ENCODE assay signal across 20 cellular contexts in genomic region chr7:100572949-100573675, GRCh38. TPM values are rescaled to one million over a fixed set of nuclear protein-coding genes. Genes with fewer than 3 reads are reported as not detected.
DNase-seq lines count a peak whose midpoint lies in the region; ATAC-seq, FAIRE-seq and TF ChIP-seq lines count a peak whose summit lies in the region.
"Had no signal": no experiment of that assay in that cellular context is flagged by ENCODE, and none has a peak within 500 bp of the region (broad histone marks: within the 10 kb centered on the region; RNA-seq: fewer than 3 reads in every experiment).

No MANE protein-coding gene starts in this region.

- peak overlapping the region; percentile 61 for H3K9ac ChIP-seq in NT2/D1 (ENCODE audit: insufficient read length, low read depth)
- peak overlapping the region; percentile 77; the same call in 1 of the 2 replicates for H3K9ac ChIP-seq in HepG2 (ENCODE audit: insufficient read depth, low read depth, low read length)

- peak overlapping the region; percentile 50 for H3K27ac Mint-ChIP-seq in activated T-cell treated with anti-CD3 and anti-CD28 coated beads, Interleukin-2, amount 50 U/mL, for 24 hours
- no peak overlapping the region for H3K27ac Mint-ChIP-seq in stimulated activated memory B cell treated with anti-CD40 and anti-IgM and Interleukin-4, amounts not matched to agents 10 μg/mL and 1 μg/mL and 100 μg/mL, for 72 hours
- H3K27ac Mint-ChIP-seq in T-cell, result no peak overlapping the region
- H3K27ac Mint-ChIP-seq: B cell had no signal

- H3K9me3 Mint-ChIP-seq in activated T-cell treated with anti-CD3 and anti-CD28 coated beads, Interleukin-2, amount 50 U/mL, for 24 hours, result no peaks in the 10 kb centered on the region
- H3K9me3 Mint-ChIP-seq in stimulated activated memory B cell treated with anti-CD40 and anti-IgM and Interleukin-4, amounts not matched to agents 10 μg/mL and 1 μg/mL and 100 μg/mL, for 72 hours, result no peaks in the 10 kb centered on the region
- no peaks in the 10 kb centered on the region for H3K9me3 Mint-ChIP-seq in T-cell
- H3K9me3 Mint-ChIP-seq: CD4-positive, CD25-positive, alpha-beta regulatory T cell had no signal

- no peaks in the 10 kb centered on the region for H4K20me1 ChIP-seq in HepG2 (ENCODE audit: insufficient read depth, low read length)

- peak overlapping the region; percentile 78; the same call in 1 of the 2 replicates for H3K4me2 ChIP-seq in HepG2 (ENCODE audit: low read depth, low read length)

- no peaks in the 10 kb centered on the region for H3K27me3 Mint-ChIP-seq in activated T-cell treated with anti-CD3 and anti-CD28 coated beads, Interleukin-2, amount 50 U/mL, for 24 hours
- H3K27me3 Mint-ChIP-seq in stimulated activated memory B cell treated with anti-CD40 and anti-IgM and Interleukin-4, amounts not matched to agents 10 μg/mL and 1 μg/mL and 100 μg/mL, for 72 hours, result no peaks in the 10 kb centered on the region
- H3K27me3 Mint-ChIP-seq in T-cell, result no peaks in the 10 kb centered on the region
- H3K27me3 Mint-ChIP-seq: B cell had no signal

- H2AFZ ChIP-seq in HepG2 (ENCODE audit: low read length), result no peak overlapping the region

- H3K4me3 ChIP-seq in NT2/D1 (ENCODE audit: insufficient read length, low read depth) (no peak overlapping the region), HepG2 (replicated peaks in 1 of 3; ENCODE audit: insufficient read depth in 1 of 3, low read depth in 2 of 3, low read length in 3 of 3) (no peak overlapping the region; a peak in 1 of 6 replicates)

- in situ Hi-C loops in HepG2 (cut with HindIII; ENCODE audit: extremely low pct_ligation_motif_present, low pct_unique_long_range_greater_than_20kb), result no loop called here

- intact Hi-C loops in HepG2 (cut with micrococcal nuclease; ENCODE audit: unreplicated experiment), result no loop called here

- H3K4me1 Mint-ChIP-seq in activated T-cell treated with anti-CD3 and anti-CD28 coated beads, Interleukin-2, amount 50 U/mL, for 24 hours (ENCODE audit: low read depth), result peaks cover 35% of the 10 kb centered on the region
- peaks cover 34% of the 10 kb centered on the region for H3K4me1 Mint-ChIP-seq in stimulated activated memory B cell treated with anti-CD40 and anti-IgM and Interleukin-4, amounts not matched to agents 10 μg/mL and 1 μg/mL and 100 μg/mL, for 72 hours
- peaks cover 25 to 32% (median 32%) of the 10 kb centered on the region in 3 donors for H3K4me1 Mint-ChIP-seq in T-cell

- ATAC-seq in HepG2 (peak; percentile 2), HG02642 (IDR thresholded peaks at IDR 0.05; ENCODE audit: poor library complexity, unreplicated experiment) (no peak), HG03139 (IDR thresholded peaks at IDR 0.05; ENCODE audit: unreplicated experiment) (no peak), T-cell (replicated peaks in 1 of 4) (no peak)
- ATAC-seq in stimulated activated memory B cell treated with anti-CD40 and anti-IgM and Interleukin-4, amounts not matched to agents 10 μg/mL and 1 μg/mL and 100 μg/mL, for 72 hours, result peak; percentile 1
- ATAC-seq: PC-3 had no signal

- H3K4me3 Mint-ChIP-seq in activated T-cell treated with anti-CD3 and anti-CD28 coated beads, Interleukin-2, amount 50 U/mL, for 24 hours, result no peak overlapping the region
- no peak overlapping the region for H3K4me3 Mint-ChIP-seq in stimulated activated memory B cell treated with anti-CD40 and anti-IgM and Interleukin-4, amounts not matched to agents 10 μg/mL and 1 μg/mL and 100 μg/mL, for 72 hours
- no peak overlapping the region for H3K4me3 Mint-ChIP-seq in T-cell
- H3K4me3 Mint-ChIP-seq: B cell had no signal

- H3K27me3 ChIP-seq in NT2/D1 (ENCODE audit: insufficient read depth, insufficient read length), result no peaks in the 10 kb centered on the region
- no peaks in the 10 kb centered on the region for H3K27me3 ChIP-seq in HepG2 (ENCODE audit: control insufficient read depth in 1 of 2, insufficient read depth in 2 of 2, low read length in 2 of 2)

- TF ChIP-seq EP300 in HepG2 (IDR thresholded peaks at IDR 0.05; ENCODE audit: low read depth in 2 of 2, low read length in 2 of 2), result no peak
- no peak for TF ChIP-seq EP300 in HepG2 (CRISPR knock-in tag; IDR thresholded peaks at IDR 0.05; ENCODE audit: borderline replicate concordance)

- CTCF ChIA-PET in HepG2 (lab: Yijun Ruan, JAX; ENCODE audit: low intra/inter-chr PET ratio, low total read pairs) (interaction anchor here (1.3 kb wide), 1 partner anchor 15 kb away, joined by 4 read pairs; no protein-coding TSS in a partner anchor), T-cell (lab: Charles Lee) (no interaction called here)

- no peaks in the 10 kb centered on the region for H3K79me2 ChIP-seq in HepG2 (ENCODE audit: insufficient read depth, low read length)

- no TSS peak for BruUV-seq in HepG2 (replicated peaks; lab: Mats Ljungman, UMichigan)

- 87% methylated on average over 5 of the region's 30 CpGs for WGBS in HepG2 (ENCODE audit: low lambda C conversion rate)

- peaks cover 35% of the 10 kb centered on the region for H3K36me3 Mint-ChIP-seq in activated T-cell treated with anti-CD3 and anti-CD28 coated beads, Interleukin-2, amount 50 U/mL, for 24 hours (ENCODE audit: low read depth)
- H3K36me3 Mint-ChIP-seq in stimulated activated memory B cell treated with anti-CD40 and anti-IgM and Interleukin-4, amounts not matched to agents 10 μg/mL and 1 μg/mL and 100 μg/mL, for 72 hours, result peaks cover 47% of the 10 kb centered on the region
- H3K36me3 Mint-ChIP-seq in T-cell, result peaks cover 21% of the 10 kb centered on the region

- no peak overlapping the region for H3K27ac ChIP-seq in HepG2 (ENCODE audit: extremely low read length, insufficient read depth, low read length)

- TF ChIP-seq RAD21 in HepG2 (CRISPR knock-in tag; IDR thresholded peaks at IDR 0.05), result peak; percentile 8; the same call in 1 of the 2 replicates

- FAIRE-seq in HepG2 (lab: Jason Lieb, UNC), result no peak
- FAIRE-seq: GM12892, H54 had no signal

- peak in 1 of 2 experiments; percentile 39; a peak in 1 of 4 replicates for TF ChIP-seq POLR2A in HepG2 (IDR thresholded peaks at IDR 0.05; ENCODE audit: insufficient read depth in 1 of 2, low read depth in 2 of 2, low read length in 2 of 2)

- DNase-seq in activated T-cell treated with anti-CD3 and anti-CD28 coated beads, Interleukin-2, amount 50 U/mL, for 24 hours, result no peak
- DNase-seq in activated T-cell treated with anti-CD3 and anti-CD28 coated beads, Interleukin-2, amount 50 U/mL, for 48 hours, result no peak
- DNase-seq in NT2/D1 (ENCODE audit: low read depth, low spot score), result no peak
- no peak for DNase-seq in HepG2 (ENCODE audit: low spot score)
- DNase-seq in T-cell, result no peak
- DNase-seq: CD4-positive, CD25-positive, alpha-beta regulatory T cell; COR-L47; DMS153; GF-D8; KBM-7; NCI-H1105 treated with DMSO at 0.1 percent for 48 hours; NCI-H1694 treated with DMSO at 0.1 percent for 48 hours; PC-3 had no signal

- H3K36me3 ChIP-seq in NT2/D1 (ENCODE audit: insufficient read depth, insufficient read length, low read length), result peaks cover 46% of the 10 kb centered on the region
- H3K36me3 ChIP-seq in HepG2 (replicated peaks in 1 of 2; ENCODE audit: control insufficient read depth in 1 of 2, insufficient read depth in 2 of 2, low read length in 2 of 2), result peaks cover 5 to 14% of the 10 kb centered on the region in 2 experiments; a peak in 1 of 5 replicates

- H3K9me3 ChIP-seq in NT2/D1 (ENCODE audit: insufficient read depth, low read length) (no peaks in the 10 kb centered on the region), HepG2 (ENCODE audit: low read length) (no peaks in the 10 kb centered on the region)

- POLR2A ChIA-PET in HepG2 (lab: Yijun Ruan, JAX) (interaction anchor here (0.8 to 3.3 kb wide), 3 partner anchors 8 to 83 kb away, joined by 3 to 73 read pairs (median 8); partner anchors contain the start of genes FBXO24 and LRCH4), T-cell (lab: Charles Lee) (no interaction called here)

- no peak for TF ChIP-seq CTCF in HepG2 (CRISPR knock-in tag; IDR thresholded peaks at IDR 0.05)

- H3K4me1 ChIP-seq in NT2/D1 (ENCODE audit: insufficient read depth, insufficient read length) (peaks cover 21% of the 10 kb centered on the region), HepG2 (ENCODE audit: insufficient read depth, low read length) (peaks cover 51% of the 10 kb centered on the region)

RNA-seq across cellular contexts. Expression of gene SAP25, which starts 0.6 kb away (rescaled TPM):
- total RNA-seq in HepG2 (2016; rRNA removed; fragmentation: Illumina TruSeq; extraction: Trizol) (0.15 TPM in 1 of 2 replicates, not detected in the other), T-cell (100 to 1,000 TPM in 3 of 5 donors, 10 to 100 TPM in 2; 61.2 to 129 (median 107) TPM)
- not detected in 2 replicates for total RNA-seq in HepG2 (2016; cell fraction: cytosol; rRNA removed; fragmentation: Illumina TruSeq; extraction: Trizol; ENCODE audit: low read depth)
- total RNA-seq in HepG2 (2016; cell fraction: insoluble cytoplasmic fraction; rRNA removed; fragmentation: Illumina TruSeq; extraction: Trizol), result not detected in 2 replicates
- not detected in 2 replicates for total RNA-seq in HepG2 (2016; cell fraction: membrane; rRNA removed; fragmentation: Illumina TruSeq; extraction: Trizol)
- total RNA-seq in HepG2 (2016; cell fraction: nucleus; rRNA removed; fragmentation: Illumina TruSeq; extraction: Trizol), result not detected in 2 replicates
- 0.20 TPM in 2 replicates for polyA plus RNA-seq in HepG2 (2011; rRNA removed)
- polyA plus RNA-seq in HepG2 (2011; cell fraction: cytosol; rRNA removed), result 0.13 TPM in 1 of 2 replicates, not detected in the other
- 2.5 and 2.6 TPM in 2 replicates for polyA plus RNA-seq in HepG2 (2011; cell fraction: nucleus; rRNA removed)
- 0.70 and 1.9 TPM in 2 replicates for polyA plus RNA-seq in HepG2 (2012)
- 0.32 and 0.41 TPM in 2 replicates for polyA plus RNA-seq in HepG2 (2016; cell fraction: cytosol; fragmentation: Illumina TruSeq; extraction: Trizol; ENCODE audit: low read depth)
- not detected in 2 replicates for polyA plus RNA-seq in HepG2 (2016; cell fraction: insoluble cytoplasmic fraction; fragmentation: Illumina TruSeq; extraction: Trizol; ENCODE audit: low read depth)
- not detected in 2 replicates for polyA plus RNA-seq in HepG2 (2016; cell fraction: membrane; fragmentation: Illumina TruSeq; extraction: Trizol; ENCODE audit: low read depth)
- not detected in 2 replicates for polyA plus RNA-seq in HepG2 (2016; cell fraction: nucleus; fragmentation: Illumina TruSeq; extraction: Trizol; ENCODE audit: insufficient read depth, low read depth)
- not detected in 2 replicates for polyA minus RNA-seq in HepG2 (2011; rRNA and poly(A)+ RNA removed; ENCODE audit: low replicate concordance)
- polyA minus RNA-seq in HepG2 (2011; cell fraction: cytosol; rRNA and poly(A)+ RNA removed), result not detected in 2 replicates
- polyA minus RNA-seq in HepG2 (2011; cell fraction: nucleus; rRNA and poly(A)+ RNA removed), result not detected in 2 replicates

RNA-seq across cellular contexts. Expression of gene LRCH4, which starts 12.8 kb away (rescaled TPM):
- total RNA-seq in HepG2 (2016; rRNA removed; fragmentation: Illumina TruSeq; extraction: Trizol), result 2.9 and 7.0 TPM in 2 replicates
- 10.0 and 10.9 TPM in 2 replicates for total RNA-seq in HepG2 (2016; cell fraction: cytosol; rRNA removed; fragmentation: Illumina TruSeq; extraction: Trizol; ENCODE audit: low read depth)
- 3.0 and 6.9 TPM in 2 replicates for total RNA-seq in HepG2 (2016; cell fraction: insoluble cytoplasmic fraction; rRNA removed; fragmentation: Illumina TruSeq; extraction: Trizol)
- total RNA-seq in HepG2 (2016; cell fraction: membrane; rRNA removed; fragmentation: Illumina TruSeq; extraction: Trizol), result 2.9 and 3.8 TPM in 2 replicates
- total RNA-seq in HepG2 (2016; cell fraction: nucleus; rRNA removed; fragmentation: Illumina TruSeq; extraction: Trizol), result 9.9 and 11.5 TPM in 2 replicates
- 9.3 and 11.1 TPM in 2 replicates for polyA plus RNA-seq in HepG2 (2011; rRNA removed)
- 1.9 and 2.9 TPM in 2 replicates for polyA plus RNA-seq in HepG2 (2011; cell fraction: cytosol; rRNA removed)
- 106 and 117 TPM in 2 replicates for polyA plus RNA-seq in HepG2 (2011; cell fraction: nucleus; rRNA removed)
- 10.1 and 13.5 TPM in 2 replicates for polyA plus RNA-seq in HepG2 (2012)
- 1.1 and 1.2 TPM in 2 replicates for polyA plus RNA-seq in HepG2 (2016; cell fraction: cytosol; fragmentation: Illumina TruSeq; extraction: Trizol; ENCODE audit: low read depth)
- 5.9 and 7.3 TPM in 2 replicates for polyA plus RNA-seq in HepG2 (2016; cell fraction: insoluble cytoplasmic fraction; fragmentation: Illumina TruSeq; extraction: Trizol; ENCODE audit: low read depth)
- 1.5 and 2.1 TPM in 2 replicates for polyA plus RNA-seq in HepG2 (2016; cell fraction: membrane; fragmentation: Illumina TruSeq; extraction: Trizol; ENCODE audit: low read depth)
- 38.5 and 39.0 TPM in 2 replicates for polyA plus RNA-seq in HepG2 (2016; cell fraction: nucleus; fragmentation: Illumina TruSeq; extraction: Trizol; ENCODE audit: insufficient read depth, low read depth)
- polyA minus RNA-seq in HepG2 (2011; rRNA and poly(A)+ RNA removed; ENCODE audit: low replicate concordance), result 11.4 and 13.8 TPM in 2 replicates
- 8.0 and 17.6 TPM in 2 replicates for polyA minus RNA-seq in HepG2 (2011; cell fraction: cytosol; rRNA and poly(A)+ RNA removed)
- 25.9 and 27.4 TPM in 2 replicates for polyA minus RNA-seq in HepG2 (2011; cell fraction: nucleus; rRNA and poly(A)+ RNA removed)
- 100 to 1,000 TPM; 328 to 377 (median 362) TPM for total RNA-seq in T-cell

RNA-seq across cellular contexts. Expression of gene FBXO24, which starts 13.0 kb away (rescaled TPM):
- total RNA-seq in HepG2 (2016; rRNA removed; fragmentation: Illumina TruSeq; extraction: Trizol) (0.13 and 0.20 TPM in 2 replicates), T-cell (1 to 10 TPM in 3 of 5 donors, under 1 TPM in 2; 0.70 to 1.7 (median 1.3) TPM)
- total RNA-seq in HepG2 (2016; cell fraction: cytosol; rRNA removed; fragmentation: Illumina TruSeq; extraction: Trizol; ENCODE audit: low read depth), result 0.18 and 0.61 TPM in 2 replicates
- total RNA-seq in HepG2 (2016; cell fraction: insoluble cytoplasmic fraction; rRNA removed; fragmentation: Illumina TruSeq; extraction: Trizol), result 0.24 TPM in 1 of 2 replicates, not detected in the other
- 0.12 and 0.21 TPM in 2 replicates for total RNA-seq in HepG2 (2016; cell fraction: membrane; rRNA removed; fragmentation: Illumina TruSeq; extraction: Trizol)
- 0.56 TPM in 1 of 2 replicates, not detected in the other for total RNA-seq in HepG2 (2016; cell fraction: nucleus; rRNA removed; fragmentation: Illumina TruSeq; extraction: Trizol)
- 0.31 and 0.55 TPM in 2 replicates for polyA plus RNA-seq in HepG2 (2011; rRNA removed)
- polyA plus RNA-seq in HepG2 (2011; cell fraction: cytosol; rRNA removed), result 0.31 and 0.32 TPM in 2 replicates
- 2.0 and 2.1 TPM in 2 replicates for polyA plus RNA-seq in HepG2 (2011; cell fraction: nucleus; rRNA removed)
- polyA plus RNA-seq in HepG2 (2012), result 0.15 and 0.31 TPM in 2 replicates
- 0.08 and 0.10 TPM in 2 replicates for polyA plus RNA-seq in HepG2 (2016; cell fraction: cytosol; fragmentation: Illumina TruSeq; extraction: Trizol; ENCODE audit: low read depth)
- 0.21 and 0.26 TPM in 2 replicates for polyA plus RNA-seq in HepG2 (2016; cell fraction: insoluble cytoplasmic fraction; fragmentation: Illumina TruSeq; extraction: Trizol; ENCODE audit: low read depth)
- polyA plus RNA-seq in HepG2 (2016; cell fraction: membrane; fragmentation: Illumina TruSeq; extraction: Trizol; ENCODE audit: low read depth), result 0.14 and 0.22 TPM in 2 replicates
- 0.38 and 0.51 TPM in 2 replicates for polyA plus RNA-seq in HepG2 (2016; cell fraction: nucleus; fragmentation: Illumina TruSeq; extraction: Trizol; ENCODE audit: insufficient read depth, low read depth)
- 0.80 and 0.94 TPM in 2 replicates for polyA minus RNA-seq in HepG2 (2011; rRNA and poly(A)+ RNA removed; ENCODE audit: low replicate concordance)
- not detected in 2 replicates for polyA minus RNA-seq in HepG2 (2011; cell fraction: cytosol; rRNA and poly(A)+ RNA removed)
- 0.26 and 0.50 TPM in 2 replicates for polyA minus RNA-seq in HepG2 (2011; cell fraction: nucleus; rRNA and poly(A)+ RNA removed)
- total RNA-seq: A172; CD4-positive, CD25-positive, alpha-beta regulatory T cell had no signal

RNA-seq across cellular contexts. Expression of gene PCOLCE, which starts 29.1 kb away (rescaled TPM):
- total RNA-seq in HepG2 (2016; rRNA removed; fragmentation: Illumina TruSeq; extraction: Trizol) (3.9 and 16.0 TPM in 2 replicates), T-cell (10 to 100 TPM in 3 of 5 donors, 1 to 10 TPM in 2; 5.4 to 14.0 (median 10.5) TPM)
- total RNA-seq in HepG2 (2016; cell fraction: cytosol; rRNA removed; fragmentation: Illumina TruSeq; extraction: Trizol; ENCODE audit: low read depth), result 2.1 and 2.3 TPM in 2 replicates
- 3.3 and 18.3 TPM in 2 replicates for total RNA-seq in HepG2 (2016; cell fraction: insoluble cytoplasmic fraction; rRNA removed; fragmentation: Illumina TruSeq; extraction: Trizol)
- total RNA-seq in HepG2 (2016; cell fraction: membrane; rRNA removed; fragmentation: Illumina TruSeq; extraction: Trizol), result 1.9 and 2.0 TPM in 2 replicates
- total RNA-seq in HepG2 (2016; cell fraction: nucleus; rRNA removed; fragmentation: Illumina TruSeq; extraction: Trizol), result 20.4 and 23.8 TPM in 2 replicates
- polyA plus RNA-seq in HepG2 (2011; rRNA removed), result 5.3 and 6.9 TPM in 2 replicates
- polyA plus RNA-seq in HepG2 (2011; cell fraction: cytosol; rRNA removed), result 3.1 and 3.4 TPM in 2 replicates
- polyA plus RNA-seq in HepG2 (2011; cell fraction: nucleus; rRNA removed), result 62.1 and 64.1 TPM in 2 replicates
- polyA plus RNA-seq in HepG2 (2012), result 15.6 and 28.9 TPM in 2 replicates
- 3.5 and 3.8 TPM in 2 replicates for polyA plus RNA-seq in HepG2 (2016; cell fraction: cytosol; fragmentation: Illumina TruSeq; extraction: Trizol; ENCODE audit: low read depth)
- 6.3 and 9.1 TPM in 2 replicates for polyA plus RNA-seq in HepG2 (2016; cell fraction: insoluble cytoplasmic fraction; fragmentation: Illumina TruSeq; extraction: Trizol; ENCODE audit: low read depth)
- 3.4 and 3.6 TPM in 2 replicates for polyA plus RNA-seq in HepG2 (2016; cell fraction: membrane; fragmentation: Illumina TruSeq; extraction: Trizol; ENCODE audit: low read depth)
- polyA plus RNA-seq in HepG2 (2016; cell fraction: nucleus; fragmentation: Illumina TruSeq; extraction: Trizol; ENCODE audit: insufficient read depth, low read depth), result 81.2 and 84.3 TPM in 2 replicates
- polyA minus RNA-seq in HepG2 (2011; rRNA and poly(A)+ RNA removed; ENCODE audit: low replicate concordance), result 1.7 and 2.2 TPM in 2 replicates
- polyA minus RNA-seq in HepG2 (2011; cell fraction: cytosol; rRNA and poly(A)+ RNA removed), result 3.4 and 4.9 TPM in 2 replicates
- 7.1 and 9.0 TPM in 2 replicates for polyA minus RNA-seq in HepG2 (2011; cell fraction: nucleus; rRNA and poly(A)+ RNA removed)

RNA-seq across cellular contexts. Expression of gene AGFG2, which starts 34.1 kb away (rescaled TPM):
- total RNA-seq in HepG2 (2016; rRNA removed; fragmentation: Illumina TruSeq; extraction: Trizol), result 117 and 132 TPM in 2 replicates
- total RNA-seq in HepG2 (2016; cell fraction: cytosol; rRNA removed; fragmentation: Illumina TruSeq; extraction: Trizol; ENCODE audit: low read depth), result 31.9 and 33.3 TPM in 2 replicates
- 111 and 137 TPM in 2 replicates for total RNA-seq in HepG2 (2016; cell fraction: insoluble cytoplasmic fraction; rRNA removed; fragmentation: Illumina TruSeq; extraction: Trizol)
- 66.9 and 73.0 TPM in 2 replicates for total RNA-seq in HepG2 (2016; cell fraction: membrane; rRNA removed; fragmentation: Illumina TruSeq; extraction: Trizol)
- 58.2 and 67.9 TPM in 2 replicates for total RNA-seq in HepG2 (2016; cell fraction: nucleus; rRNA removed; fragmentation: Illumina TruSeq; extraction: Trizol)
- 125 and 127 TPM in 2 replicates for polyA plus RNA-seq in HepG2 (2011; rRNA removed)
- 56.3 and 126 TPM in 2 replicates for polyA plus RNA-seq in HepG2 (2011; cell fraction: cytosol; rRNA removed)
- 211 and 341 TPM in 2 replicates for polyA plus RNA-seq in HepG2 (2011; cell fraction: nucleus; rRNA removed)
- polyA plus RNA-seq in HepG2 (2012), result 63.5 and 68.9 TPM in 2 replicates
- 20.7 and 23.5 TPM in 2 replicates for polyA plus RNA-seq in HepG2 (2016; cell fraction: cytosol; fragmentation: Illumina TruSeq; extraction: Trizol; ENCODE audit: low read depth)
- 136 and 157 TPM in 2 replicates for polyA plus RNA-seq in HepG2 (2016; cell fraction: insoluble cytoplasmic fraction; fragmentation: Illumina TruSeq; extraction: Trizol; ENCODE audit: low read depth)
- 44.8 and 50.5 TPM in 2 replicates for polyA plus RNA-seq in HepG2 (2016; cell fraction: membrane; fragmentation: Illumina TruSeq; extraction: Trizol; ENCODE audit: low read depth)
- 131 TPM in 2 replicates for polyA plus RNA-seq in HepG2 (2016; cell fraction: nucleus; fragmentation: Illumina TruSeq; extraction: Trizol; ENCODE audit: insufficient read depth, low read depth)
- polyA minus RNA-seq in HepG2 (2011; rRNA and poly(A)+ RNA removed; ENCODE audit: low replicate concordance), result 24.8 and 334 TPM in 2 replicates
- 131 and 176 TPM in 2 replicates for polyA minus RNA-seq in HepG2 (2011; cell fraction: cytosol; rRNA and poly(A)+ RNA removed)
- polyA minus RNA-seq in HepG2 (2011; cell fraction: nucleus; rRNA and poly(A)+ RNA removed), result 107 and 124 TPM in 2 replicates
- 10 to 100 TPM; 26.2 to 54.6 (median 40.2) TPM for total RNA-seq in T-cell

Comparison
In these comparisons a context has a peak if more than half of its experiments do, and no peak if none do; other contexts are left out.
1. ATAC-seq: peak in HepG2 (single experiment) and stimulated activated memory B cell treated with anti-CD40 and anti-IgM and Interleukin-4, amounts not matched to agents 10 μg/mL and 1 μg/mL and 100 μg/mL, for 72 hours (single experiment); none in HG02642 (single experiment), HG03139 (single experiment) and T-cell (0 of 4).
2. RNA of gene SAP25, which starts 0.6 kb away (total RNA-seq): 61.2 to 129 TPM in T-cell; 0.15 TPM in HepG2; every median in the first group is over 10 times any median in the second.
3. RNA of gene LRCH4, which starts 12.8 kb away (total RNA-seq): 328 to 377 TPM in T-cell; 2.9 to 11.5 TPM in HepG2; every median in the first group is over 10 times any median in the second.